In genomic region chr10:132174237-132174636, GRCh38 we compare ENCODE assay signal across 27 cellular contexts. TPM values are rescaled to one million over a fixed set of nuclear protein-coding genes. Genes with fewer than 3 reads are reported as not detected.
"Had no signal": no experiment of that assay in that cellular context is flagged by ENCODE, and none has a peak within 500 bp of the region (broad histone marks: within the 10 kb centered on the region; RNA-seq: fewer than 3 reads in every experiment).

No MANE protein-coding gene starts in this region.

- H3K27me3 ChIP-seq: adrenal gland, ascending aorta had no signal

- H3K9me3 Mint-ChIP-seq: immature natural killer cell had no signal

- H3K9ac ChIP-seq: neural progenitor cell had no signal

- ATAC-seq: activated CD4-positive, CD25-positive, alpha-beta regulatory T cell treated with anti-CD3 and anti-CD28 coated beads, Interleukin-2, amount 50 U/mL, for 24 hours; activated naive CD4-positive, alpha-beta T cell treated with anti-CD3 and anti-CD28 coated beads, Interleukin-2, amount 50 U/mL, for 72 hours; esophagus mucosa; right cardiac atrium had no signal

- H3K4me3 ChIP-seq: adrenal gland, ascending aorta, cardiac muscle cell, neural progenitor cell, stomach, suprapubic skin, tibial nerve had no signal

- H3K9me3 ChIP-seq: adrenal gland, ascending aorta, stomach, suprapubic skin, tibial nerve had no signal

- H3K27ac ChIP-seq: adrenal gland, ascending aorta, cardiac muscle cell, neural progenitor cell, stomach, suprapubic skin, tibial nerve, WERI-Rb-1 had no signal

- DNase-seq: activated CD4-positive, alpha-beta T cell treated with anti-CD3 and anti-CD28 coated beads for 48 hours; activated CD4-positive, alpha-beta T cell treated with anti-CD3 and anti-CD28 coated beads, Interleukin-2, amount 50 U/mL, for 48 hours; activated CD8-positive, alpha-beta memory T cell treated with anti-CD3 and anti-CD28 coated beads, Interleukin-2, amount 50 U/mL, for 48 hours; activated T-cell treated with anti-CD3 and anti-CD28 coated beads, Interleukin-2, amount 50 U/mL, for 24 hours; adrenal gland; endodermal cell; foreskin fibroblast; hypothalamus; immature natural killer cell; naive B cell; stimulated activated CD4-positive, alpha-beta T cell treated with anti-CD3 and anti-CD28 coated beads, Interleukin-4, amount 100 ng/mL, for 1 hour; stomach; T-helper 1 cell; T1000; WERI-Rb-1 had no signal

- H2AFZ ChIP-seq: neural progenitor cell had no signal

- H3K27ac Mint-ChIP-seq: activated T-cell treated with anti-CD3 and anti-CD28 coated beads, Interleukin-2, amount 50 U/mL, for 24 hours; activated T-helper 2 cell treated with anti-CD3 and anti-CD28 coated beads, Interferon-gamma antibody, Interleukin-2, Interleukin-4, amounts not matched to agents 10 μg/mL and 5 μg/mL and 100 μg/mL, durations not matched to agents 14 hours and 24 hours and 36 hours; endodermal cell; mesothelial cell of epicardium had no signal

- H3K4me3 Mint-ChIP-seq: activated T-cell treated with anti-CD3 and anti-CD28 coated beads, Interleukin-2, amount 50 U/mL, for 24 hours; brain; endodermal cell; mesothelial cell of epicardium; naive B cell; neural progenitor cell had no signal

- H3K4me1 ChIP-seq: adrenal gland, ascending aorta, suprapubic skin had no signal

- H3K36me3 Mint-ChIP-seq: immature natural killer cell, mesothelial cell of epicardium, naive B cell, neural progenitor cell had no signal

- H3K4me2 ChIP-seq: neural progenitor cell had no signal

- H3K4me1 Mint-ChIP-seq: endodermal cell, mesothelial cell of epicardium had no signal

- H3K36me3 ChIP-seq: adrenal gland, ascending aorta, cardiac muscle cell, neural progenitor cell, suprapubic skin, WERI-Rb-1 had no signal

RNA-seq across cellular contexts. Expression of gene DPYSL4, which starts 12.5 kb away (rescaled TPM):
- total RNA-seq: ascending aorta had no signal
- polyA plus RNA-seq: immature natural killer cell had no signal
